ENCODE assay signal across 13 cellular contexts in the genomic region with DNA sequence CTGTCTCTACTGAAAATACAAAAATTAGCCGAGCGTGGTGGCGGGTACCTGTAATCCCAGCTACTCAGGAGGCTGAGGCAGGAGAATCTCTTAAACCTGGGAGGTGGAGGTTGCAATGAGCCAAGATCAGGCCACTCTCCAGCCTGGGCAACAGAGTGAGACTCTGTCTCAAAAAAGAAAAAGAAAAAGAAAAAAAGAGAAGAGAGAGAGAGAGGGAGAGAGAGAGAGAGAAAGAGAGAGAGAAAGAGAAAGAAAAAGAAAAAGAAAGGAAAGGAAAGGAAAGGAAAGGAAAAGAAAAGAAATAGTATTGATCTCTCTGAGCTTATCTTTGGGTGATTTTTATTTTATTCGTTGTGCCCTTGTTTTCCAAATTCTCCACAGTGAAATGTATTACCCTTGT. TPM values are rescaled to one million over a fixed set of nuclear protein-coding genes. Genes with fewer than 3 reads are reported as not detected.
"Had no signal": no experiment of that assay in that cellular context is flagged by ENCODE, and none has a peak within 500 bp of the region (broad histone marks: within the 10 kb centered on the region; RNA-seq: fewer than 3 reads in every experiment).

No MANE protein-coding gene starts in this region.

RNA-seq across cellular contexts. Expression of a gene that starts 1.2 kb away (rescaled TPM):
- total RNA-seq: activated B cell treated with CpG ODN at 0.5 μM for 24 hours; activated CD4-positive, alpha-beta memory T cell treated with anti-CD3 and anti-CD28 coated beads for 36 hours; activated CD4-positive, alpha-beta T cell treated with anti-CD3 and anti-CD28 coated beads, Interleukin-2, amount 10 ng/mL, durations not matched to agents 24 days and 14 days; activated CD8-positive, alpha-beta memory T cell treated with anti-CD3 and anti-CD28 coated beads for 36 hours; activated CD8-positive, alpha-beta T cell treated with anti-CD3 and anti-CD28 coated beads for 36 hours; activated naive CD4-positive, alpha-beta T cell treated with anti-CD3 and anti-CD28 coated beads for 36 hours; activated T-cell treated with anti-CD3 and anti-CD28 coated beads, Interleukin-2, amount 50 U/mL, for 4 hours; activated T-cell treated with anti-CD3 and anti-CD28 coated beads, Interleukin-2, amount 50 U/mL, for 72 hours; activated T-helper 1 cell treated with anti-CD3 and anti-CD28 coated beads, Interleukin-12 subunit alpha, Interleukin-12 subunit beta, Interleukin-2, Interleukin-4 antibody, amounts not matched to agents 30 ng/mL and 10 ng/mL and 1 ng/mL, durations not matched to agents 14 hours and 24 hours and 36 hours; activated T-helper 17 cell treated with anti-CD3 and anti-CD28 coated beads, Interleukin-2, amount 50 U/mL, for 72 hours; adrenal gland; aorta; cardiac muscle cell had no signal
- polyA plus RNA-seq: adrenal gland, cardiac muscle cell had no signal
